ENCODE assay signal across 8 cellular contexts in genomic region chrX:44898411-44899221, GRCh38. TPM values are rescaled to one million over a fixed set of nuclear protein-coding genes. Genes with fewer than 3 reads are reported as not detected.
DNase-seq lines count a peak whose midpoint lies in the region; ATAC-seq and TF ChIP-seq lines count a peak whose summit lies in the region.

No MANE protein-coding gene starts in this region.

- DNase-seq in NCI-H748 (lab: John Stamatoyannopoulos, UW; ENCODE audit: unreplicated experiment) (peak; percentile 10), NCI-H748 treated with DMSO at 0.1 percent for 48 hours (lab: John Stamatoyannopoulos, UW) (no peak), hepatocyte (ENCODE audit: low spot score) (no peak), NCI-H82 treated with DMSO at 0.1 percent for 48 hours (lab: John Stamatoyannopoulos, UW; ENCODE audit: unreplicated experiment) (no peak), osteocyte (ENCODE audit: extremely low spot score, unreplicated experiment) (no peak)
- peak; percentile 59 for DNase-seq in Jurkat, Clone E6-1 (ENCODE audit: low read depth, low spot score)
- no peak for DNase-seq in activated T-helper 1 cell treated with anti-CD3 and anti-CD28 coated beads, Interleukin-12 subunit alpha, Interleukin-12 subunit beta, Interleukin-2, Interleukin-4 antibody, amounts not matched to agents 30 ng/mL and 10 ng/mL and 1 ng/mL, durations not matched to agents 14 hours and 24 hours and 36 hours (ENCODE audit: low spot score)
- no peak for DNase-seq in natural killer cell treated with Interleukin-12 subunit alpha and Interleukin-12 subunit beta and Interleukin-15 and Interleukin-18, amount 100 ng/mL, for 72 hours (ENCODE audit: low spot score)

- H3K4me3 ChIP-seq in Jurkat, Clone E6-1 (ENCODE audit: low read length): no peak overlapping the region
- H3K4me3 ChIP-seq in hepatocyte: no peak overlapping the region

- peaks cover 7% of the 10 kb centered on the region for H3K9me3 ChIP-seq in hepatocyte (ENCODE audit: low read depth)

- TF ChIP-seq CTCF in hepatocyte (IDR thresholded peaks at IDR 0.05; ENCODE audit: poor library complexity) (no peak), osteocyte (IDR thresholded peaks at IDR 0.05) (no peak)

- peak in 1 of 2 donors; percentile 55 for ATAC-seq in natural killer cell treated with Interleukin-12 subunit alpha and Interleukin-12 subunit beta and Interleukin-15 and Interleukin-18, amount 100 ng/mL, for 72 hours

- no peaks in the 10 kb centered on the region for H3K27me3 Mint-ChIP-seq in activated T-helper 1 cell treated with anti-CD3 and anti-CD28 coated beads, Interleukin-12 subunit alpha, Interleukin-12 subunit beta, Interleukin-2, Interleukin-4 antibody, amounts not matched to agents 30 ng/mL and 10 ng/mL and 1 ng/mL, durations not matched to agents 14 hours and 24 hours and 36 hours (ENCODE audit: insufficient read depth)
- no peaks in the 10 kb centered on the region for H3K27me3 Mint-ChIP-seq in natural killer cell treated with Interleukin-12 subunit alpha and Interleukin-12 subunit beta and Interleukin-15 and Interleukin-18, amount 100 ng/mL, for 72 hours
- no peaks in the 10 kb centered on the region for H3K27me3 Mint-ChIP-seq in osteocyte (ENCODE audit: unreplicated experiment)

- intact Hi-C loops in activated T-helper 1 cell treated with anti-CD3 and anti-CD28 coated beads, Interleukin-12 subunit alpha, Interleukin-12 subunit beta, Interleukin-2, Interleukin-4 antibody, amounts not matched to agents 30 ng/mL and 10 ng/mL and 1 ng/mL, durations not matched to agents 14 hours and 24 hours and 36 hours (cut with micrococcal nuclease): loop anchor here (1.0 to 2.0 kb wide), 2 partner anchors 8 to 26 kb away; partner anchors contain the start of gene KDM6A

- no peaks in the 10 kb centered on the region for H3K36me3 ChIP-seq in hepatocyte (replicated peaks; ENCODE audit: insufficient read depth, low read depth)

- peaks cover 62% of the 10 kb centered on the region for H4K20me1 ChIP-seq in hepatocyte (ENCODE audit: insufficient read depth, poor library complexity, severe bottlenecking)

- peaks cover 99% of the 10 kb centered on the region for H3K79me2 ChIP-seq in hepatocyte

- no peaks in the 10 kb centered on the region for H3K27me3 ChIP-seq in hepatocyte

- H3K4me1 Mint-ChIP-seq in activated T-helper 1 cell treated with anti-CD3 and anti-CD28 coated beads, Interleukin-12 subunit alpha, Interleukin-12 subunit beta, Interleukin-2, Interleukin-4 antibody, amounts not matched to agents 30 ng/mL and 10 ng/mL and 1 ng/mL, durations not matched to agents 14 hours and 24 hours and 36 hours (ENCODE audit: low read depth): peaks cover 35% of the 10 kb centered on the region
- H3K4me1 Mint-ChIP-seq in natural killer cell treated with Interleukin-12 subunit alpha and Interleukin-12 subunit beta and Interleukin-15 and Interleukin-18, amount 100 ng/mL, for 72 hours (ENCODE audit: low read depth in 2 of 2): peaks cover 39 to 61% of the 10 kb centered on the region in 2 donors
- peaks cover 19% of the 10 kb centered on the region for H3K4me1 Mint-ChIP-seq in osteocyte (ENCODE audit: unreplicated experiment)

- H3K4me3 Mint-ChIP-seq in activated T-helper 1 cell treated with anti-CD3 and anti-CD28 coated beads, Interleukin-12 subunit alpha, Interleukin-12 subunit beta, Interleukin-2, Interleukin-4 antibody, amounts not matched to agents 30 ng/mL and 10 ng/mL and 1 ng/mL, durations not matched to agents 14 hours and 24 hours and 36 hours: no peak overlapping the region
- peak overlapping the region; percentile 75 for H3K4me3 Mint-ChIP-seq in natural killer cell treated with Interleukin-12 subunit alpha and Interleukin-12 subunit beta and Interleukin-15 and Interleukin-18, amount 100 ng/mL, for 72 hours
- no peak overlapping the region for H3K4me3 Mint-ChIP-seq in osteocyte (ENCODE audit: unreplicated experiment)

- no peak overlapping the region for H3K4me2 ChIP-seq in hepatocyte

- H2AFZ ChIP-seq in hepatocyte: no peak overlapping the region

- H3K36me3 Mint-ChIP-seq in activated T-helper 1 cell treated with anti-CD3 and anti-CD28 coated beads, Interleukin-12 subunit alpha, Interleukin-12 subunit beta, Interleukin-2, Interleukin-4 antibody, amounts not matched to agents 30 ng/mL and 10 ng/mL and 1 ng/mL, durations not matched to agents 14 hours and 24 hours and 36 hours (ENCODE audit: low read depth): peaks cover 18% of the 10 kb centered on the region
- peaks cover 19% of the 10 kb centered on the region for H3K36me3 Mint-ChIP-seq in natural killer cell treated with Interleukin-12 subunit alpha and Interleukin-12 subunit beta and Interleukin-15 and Interleukin-18, amount 100 ng/mL, for 72 hours
- peaks cover 4% of the 10 kb centered on the region for H3K36me3 Mint-ChIP-seq in osteocyte (ENCODE audit: unreplicated experiment)

- peaks cover 17% of the 10 kb centered on the region for H3K9me3 Mint-ChIP-seq in activated T-helper 1 cell treated with anti-CD3 and anti-CD28 coated beads, Interleukin-12 subunit alpha, Interleukin-12 subunit beta, Interleukin-2, Interleukin-4 antibody, amounts not matched to agents 30 ng/mL and 10 ng/mL and 1 ng/mL, durations not matched to agents 14 hours and 24 hours and 36 hours
- H3K9me3 Mint-ChIP-seq in natural killer cell treated with Interleukin-12 subunit alpha and Interleukin-12 subunit beta and Interleukin-15 and Interleukin-18, amount 100 ng/mL, for 72 hours: no peaks in the 10 kb centered on the region
- peaks cover 28% of the 10 kb centered on the region for H3K9me3 Mint-ChIP-seq in osteocyte (ENCODE audit: unreplicated experiment)

- H3K9me2 ChIP-seq in hepatocyte (replicated peaks; ENCODE audit: insufficient read depth): no peaks in the 10 kb centered on the region

- 82% methylated on average over 3 of the region's 3 CpGs for WGBS in hepatocyte (ENCODE audit: low lambda C conversion rate, missing lambda C conversion rate)

- peak overlapping the region; percentile 87 for H3K27ac Mint-ChIP-seq in activated T-helper 1 cell treated with anti-CD3 and anti-CD28 coated beads, Interleukin-12 subunit alpha, Interleukin-12 subunit beta, Interleukin-2, Interleukin-4 antibody, amounts not matched to agents 30 ng/mL and 10 ng/mL and 1 ng/mL, durations not matched to agents 14 hours and 24 hours and 36 hours
- peak overlapping the region in 1 of 2 donors; percentile 85 for H3K27ac Mint-ChIP-seq in natural killer cell treated with Interleukin-12 subunit alpha and Interleukin-12 subunit beta and Interleukin-15 and Interleukin-18, amount 100 ng/mL, for 72 hours
- H3K27ac Mint-ChIP-seq in osteocyte (ENCODE audit: unreplicated experiment): no peak overlapping the region

- H3K27ac ChIP-seq in hepatocyte: no peak overlapping the region

- H3K4me1 ChIP-seq in hepatocyte (ENCODE audit: insufficient read depth): no peaks in the 10 kb centered on the region

RNA-seq across cellular contexts. Expression of gene KDM6A, which starts 25.6 kb away (rescaled TPM):
- polyA plus RNA-seq in Jurkat, Clone E6-1 (2012; ENCODE audit: insufficient read depth, insufficient read length): 12.3 TPM
- total RNA-seq in activated T-helper 1 cell treated with anti-CD3 and anti-CD28 coated beads, Interleukin-12 subunit alpha, Interleukin-12 subunit beta, Interleukin-2, Interleukin-4 antibody, amounts not matched to agents 30 ng/mL and 10 ng/mL and 1 ng/mL, durations not matched to agents 14 hours and 24 hours and 36 hours: 26.4 and 28.1 TPM in 2 replicates
- total RNA-seq in natural killer cell treated with Interleukin-12 subunit alpha and Interleukin-12 subunit beta and Interleukin-15 and Interleukin-18, amount 100 ng/mL, for 72 hours: 10 to 100 TPM; 31.9 to 68.6 TPM
- total RNA-seq in hepatocyte: 46.2 and 55.7 TPM in 2 replicates
- 13.7 and 20.8 TPM in 2 replicates for polyA plus RNA-seq in hepatocyte
- total RNA-seq in osteocyte: 17.6 and 20.3 TPM in 2 replicates

RNA-seq across cellular contexts. Expression of gene DUSP21, which starts 54.8 kb away (rescaled TPM):
- not detected for polyA plus RNA-seq in Jurkat, Clone E6-1 (2012; ENCODE audit: insufficient read depth, insufficient read length)
- not detected in 2 replicates for total RNA-seq in activated T-helper 1 cell treated with anti-CD3 and anti-CD28 coated beads, Interleukin-12 subunit alpha, Interleukin-12 subunit beta, Interleukin-2, Interleukin-4 antibody, amounts not matched to agents 30 ng/mL and 10 ng/mL and 1 ng/mL, durations not matched to agents 14 hours and 24 hours and 36 hours
- not detected for total RNA-seq in natural killer cell treated with Interleukin-12 subunit alpha and Interleukin-12 subunit beta and Interleukin-15 and Interleukin-18, amount 100 ng/mL, for 72 hours
- total RNA-seq in hepatocyte (not detected in 2 replicates), osteocyte (not detected in 2 replicates)
- polyA plus RNA-seq in hepatocyte: not detected in 2 replicates

Comparison
In these comparisons a context has a peak if more than half of its experiments do, and no peak if none do; other contexts are left out.
1. DNase-seq: peak in NCI-H748 (single experiment) and Jurkat, Clone E6-1 (single experiment); none in NCI-H748 treated with DMSO at 0.1 percent for 48 hours (single experiment), activated T-helper 1 cell treated with anti-CD3 and anti-CD28 coated beads, Interleukin-12 subunit alpha, Interleukin-12 subunit beta, Interleukin-2, Interleukin-4 antibody, amounts not matched to agents 30 ng/mL and 10 ng/mL and 1 ng/mL, durations not matched to agents 14 hours and 24 hours and 36 hours (single experiment), natural killer cell treated with Interleukin-12 subunit alpha and Interleukin-12 subunit beta and Interleukin-15 and Interleukin-18, amount 100 ng/mL, for 72 hours (single experiment), hepatocyte (single experiment), NCI-H82 treated with DMSO at 0.1 percent for 48 hours (single experiment) and osteocyte (single experiment).